Comparison of ENCODE assay signal across 8 cellular contexts in genomic region chr2:84302513-84303412, GRCh38.
DNase-seq lines count a peak whose midpoint lies in the region; ATAC-seq, FAIRE-seq and TF ChIP-seq lines count a peak whose summit lies in the region.

No MANE protein-coding gene starts in this region.

- no peaks in the 10 kb centered on the region for H3K27me3 ChIP-seq in HAP-1 (ENCODE audit: low read depth)
- peaks cover 6% of the 10 kb centered on the region; the same call in 1 of the 2 replicates for H3K27me3 ChIP-seq in Karpas-422 (ENCODE audit: low read length)
- no peaks in the 10 kb centered on the region for H3K27me3 ChIP-seq in bronchial epithelial cell (ENCODE audit: control insufficient read depth, insufficient read depth, low read length)
- H3K27me3 ChIP-seq in stomach = no peaks in the 10 kb centered on the region

- no peaks in the 10 kb centered on the region for H3K79me2 ChIP-seq in Karpas-422 (ENCODE audit: low read length)

- WGBS in stomach, 5 donors = 29 to 47% (median 41%) methylated on average over 3 of the region's 3 CpGs

- in situ Hi-C loops in HAP-1 (cut with MboI; ENCODE audit: low sequenced_read_pairs) = no loop called here

- DNase-seq in AG04449 (ENCODE audit: low read depth, low spot score) (no peak), GM10266 (ENCODE audit: extremely low spot score) (peak; percentile 69), HAP-1 (ENCODE audit: low spot score in 2 of 2) (peak; percentile 65 to 72), Karpas-422 (peak; percentile 88), bronchial epithelial cell (ENCODE audit: low read depth) (peak; percentile 63), kidney tubule cell (ENCODE audit: low spot score) (peak; percentile 72), stomach (peak; percentile 34)

- no peak overlapping the region for H3K9ac ChIP-seq in Karpas-422 (ENCODE audit: low read length)

- no peak overlapping the region for H3K27ac ChIP-seq in Karpas-422 (ENCODE audit: low read length)
- H3K27ac ChIP-seq in stomach = no peak overlapping the region

- CTCF ChIA-PET in AG04449 (lab: Yijun Ruan, JAX) = interaction anchor here (0.7 to 4.0 kb wide), 9 partner anchors 9 to 280 kb away, joined by 3 to 39 read pairs (median 4); no protein-coding TSS in a partner anchor

- POLR2A ChIA-PET in AG04449 (lab: Yijun Ruan, JAX) = no interaction called here

- H3K4me1 ChIP-seq in HAP-1 = peaks cover 2% of the 10 kb centered on the region
- H3K4me1 ChIP-seq in Karpas-422 (ENCODE audit: low read length) = no peaks in the 10 kb centered on the region
- no peaks in the 10 kb centered on the region for H3K4me1 ChIP-seq in stomach

- intact Hi-C loops in stomach (cut with DNase I; ENCODE audit: low total_unique reads) = no loop called here

- no peak overlapping the region for H2AFZ ChIP-seq in Karpas-422 (ENCODE audit: low read length)

- TF ChIP-seq CTCF in AG04449 (IDR thresholded peaks at IDR 0.05; ENCODE audit: insufficient read depth, low read length, missing control alignments) = peak; percentile 87
- peak; percentile 81 for TF ChIP-seq CTCF in GM10266 (IDR thresholded peaks at IDR 0.05; ENCODE audit: control insufficient read depth, insufficient read depth, low read depth, missing control alignments)
- TF ChIP-seq CTCF in bronchial epithelial cell (IDR thresholded peaks at IDR 0.05; ENCODE audit: insufficient read depth, low read length, severe bottlenecking) = peak; percentile 91
- peak in 5 of 7 experiments; percentile 37 to 63 (median 56) for TF ChIP-seq CTCF in stomach (IDR thresholded peaks at IDR 0.05)

- ATAC-seq in SK-N-SH treated with all-trans-retinoic acid at 6 μM for 48 hours = peak; percentile 94

- no peaks in the 10 kb centered on the region for H4K20me1 ChIP-seq in Karpas-422 (ENCODE audit: insufficient read depth, low read depth, low read length)

- H3K4me2 ChIP-seq in Karpas-422 (ENCODE audit: low read depth, low read length, poor library complexity, severe bottlenecking) = no peak overlapping the region

- H3K4me3 ChIP-seq in AG04449 (ENCODE audit: low read depth, low read length) = no peak overlapping the region
- H3K4me3 ChIP-seq in HAP-1 = no peak overlapping the region
- H3K4me3 ChIP-seq in Karpas-422 (ENCODE audit: low read length) = no peak overlapping the region
- no peak overlapping the region for H3K4me3 ChIP-seq in bronchial epithelial cell (ENCODE audit: low read depth, low read length)
- H3K4me3 ChIP-seq in stomach = no peak overlapping the region

- FAIRE-seq in bronchial epithelial cell (lab: Jason Lieb, UNC) = peak; percentile 83

- no peak for TF ChIP-seq EP300 in stomach (IDR thresholded peaks at IDR 0.05)

- no peaks in the 10 kb centered on the region for H3K9me2 ChIP-seq in Karpas-422 (replicated peaks; ENCODE audit: insufficient read depth, low read length)

- H3K9me3 ChIP-seq in HAP-1 = no peaks in the 10 kb centered on the region; the same call in 1 of the 2 replicates
- H3K9me3 ChIP-seq in Karpas-422 (ENCODE audit: low read length) = no peaks in the 10 kb centered on the region
- peaks cover 0 to 13% (median 11%) of the 10 kb centered on the region in 4 donors for H3K9me3 ChIP-seq in stomach

- H3K36me3 ChIP-seq in HAP-1 (replicated peaks) (no peaks in the 10 kb centered on the region), Karpas-422 (ENCODE audit: insufficient read depth, low read length) (no peaks in the 10 kb centered on the region), bronchial epithelial cell (ENCODE audit: control insufficient read depth, insufficient read depth, low read length) (no peaks in the 10 kb centered on the region), stomach (no peaks in the 10 kb centered on the region)

- no peak for TF ChIP-seq POLR2A in stomach (IDR thresholded peaks at IDR 0.05)

TF ChIP-seq in SK-N-SH treated with all-trans-retinoic acid at 6 μM for 48 hours, 23 proteins besides CTCF, POLR2A, EP300 and RAD21:
- TF ChIP-seq SNAI2 (CRISPR knock-in tag; IDR thresholded peaks at IDR 0.05) = no peak
- no peak for TF ChIP-seq POU6F1 (CRISPR knock-in tag; IDR thresholded peaks at IDR 0.05; ENCODE audit: borderline replicate concordance, low read depth)
- TF ChIP-seq PPARA (CRISPR knock-in tag; IDR thresholded peaks at IDR 0.05; ENCODE audit: borderline replicate concordance) = no peak
- no peak for TF ChIP-seq ISL1 (CRISPR knock-in tag; IDR thresholded peaks at IDR 0.05)
- no peak for TF ChIP-seq ARNTL (CRISPR knock-in tag; IDR thresholded peaks at IDR 0.05; ENCODE audit: borderline replicate concordance, low read depth)
- TF ChIP-seq BACH2 (CRISPR knock-in tag; IDR thresholded peaks at IDR 0.05; ENCODE audit: borderline replicate concordance) = no peak
- no peak for TF ChIP-seq CSRNP3 (CRISPR knock-in tag; IDR thresholded peaks at IDR 0.05)
- TF ChIP-seq CREB5 (CRISPR knock-in tag; IDR thresholded peaks at IDR 0.05; ENCODE audit: low read depth) = no peak
- no peak for TF ChIP-seq OSR1 (CRISPR knock-in tag; IDR thresholded peaks at IDR 0.05)
- no peak for TF ChIP-seq TOX (CRISPR knock-in tag; IDR thresholded peaks at IDR 0.05; ENCODE audit: borderline replicate concordance)
- no peak for TF ChIP-seq CSDC2 (CRISPR knock-in tag; IDR thresholded peaks at IDR 0.05)
- TF ChIP-seq ESRRG (CRISPR knock-in tag; IDR thresholded peaks at IDR 0.05) = no peak
- TF ChIP-seq ZC3H10 (CRISPR knock-in tag; IDR thresholded peaks at IDR 0.05) = no peak
- TF ChIP-seq RARB (CRISPR knock-in tag; IDR thresholded peaks at IDR 0.05) = no peak
- no peak for TF ChIP-seq ZNF565 (CRISPR knock-in tag; conservative IDR thresholded peaks at IDR 0.05; ENCODE audit: low read depth)
- no peak for TF ChIP-seq TSHZ2 (CRISPR knock-in tag; IDR thresholded peaks at IDR 0.05)
- no peak for TF ChIP-seq ZFP3 (CRISPR knock-in tag; IDR thresholded peaks at IDR 0.05)
